ENCODE assay signal across 31 cellular contexts in genomic region chr4:138893991-138894390, GRCh38.
"Had no signal": no experiment of that assay in that cellular context is flagged by ENCODE, and none has a peak within 500 bp of the region (broad histone marks: within the 10 kb centered on the region; RNA-seq: fewer than 3 reads in every experiment).

No MANE protein-coding gene starts in this region.

- DNase-seq: activated CD4-positive, alpha-beta memory T cell treated with anti-CD3 and anti-CD28 coated beads, Interleukin-2, amount 10 ng/mL, durations not matched to agents 7 days and 5 days; activated CD4-positive, alpha-beta T cell treated with anti-CD3 and anti-CD28 coated beads for 1 hour; activated CD4-positive, alpha-beta T cell treated with anti-CD3 and anti-CD28 coated beads for 48 hours; activated CD4-positive, CD25-positive, alpha-beta regulatory T cell; activated CD8-positive, alpha-beta memory T cell treated with anti-CD3 and anti-CD28 coated beads for 24 hours; activated CD8-positive, alpha-beta memory T cell treated with anti-CD3 and anti-CD28 coated beads, Interleukin-2, amount 10 ng/mL, durations not matched to agents 7 days and 5 days; activated CD8-positive, alpha-beta memory T cell treated with anti-CD3 and anti-CD28 coated beads, Interleukin-2, amount 50 U/mL, for 48 hours; activated effector memory CD4-positive, alpha-beta T cell treated with Interleukin-2 at 50 U/mL for 16 hours; activated naive CD4-positive, alpha-beta T cell treated with anti-CD3 and anti-CD28 coated beads, Interleukin-2, amount 10 ng/mL, durations not matched to agents 7 days and 5 days; activated naive CD8-positive, alpha-beta T cell treated with anti-CD3 and anti-CD28 coated beads, Interleukin-2, amount 50 U/mL, for 24 hours; activated T-cell treated with anti-CD3 and anti-CD28 coated beads, Interleukin-2, amount 50 U/mL, for 48 hours; anterior cingulate cortex; brain microvascular endothelial cell; MM.1S; NCI-H1092; NCI-H1417 treated with DMSO at 0.1 percent for 48 hours; NCI-H187 treated with DMSO at 0.1 percent for 48 hours; NCI-H2081; NCI-H2171 treated with DMSO at 0.1 percent for 48 hours; NCI-H2227 treated with DMSO at 0.1 percent for 48 hours; NCI-H446 treated with DMSO at 0.1 percent for 48 hours; NCI-H524; NCI-H69; NK-92 treated with Interleukin-12 subunit alpha and Interleukin-12 subunit beta, amount 100 ng/mL, for 24 hours; PC-3; SIG-M5; T1000; WERI-Rb-1 had no signal

- H3K4me2 ChIP-seq: KMS-11 had no signal

- FAIRE-seq: RCC 7860 had no signal

- H3K27ac ChIP-seq: brain microvascular endothelial cell, KMS-11, RWPE1, WERI-Rb-1 had no signal

- H3K36me3 ChIP-seq: brain microvascular endothelial cell, WERI-Rb-1 had no signal

- H3K27me3 ChIP-seq: brain microvascular endothelial cell had no signal
